Comparison of ENCODE assay signal across 24 cellular contexts in genomic region chr1:11671544-11672286, GRCh38. TPM values are rescaled to one million over a fixed set of nuclear protein-coding genes. Genes with fewer than 3 reads are reported as not detected.
DNase-seq lines count a peak whose midpoint lies in the region; ATAC-seq and TF ChIP-seq lines count a peak whose summit lies in the region.
"Had no signal": no experiment of that assay in that cellular context is flagged by ENCODE, and none has a peak within 500 bp of the region (broad histone marks: within the 10 kb centered on the region; RNA-seq: fewer than 3 reads in every experiment).

No MANE protein-coding gene starts in this region.

- TF ChIP-seq CTCF in hepatocyte (IDR thresholded peaks at IDR 0.05; ENCODE audit: poor library complexity) (no peak), stomach (IDR thresholded peaks at IDR 0.05) (no peak)

- TF ChIP-seq EP300 in stomach (IDR thresholded peaks at IDR 0.05): no peak

- no peak overlapping the region for H3K27ac Mint-ChIP-seq in activated naive CD8-positive, alpha-beta T cell treated with anti-CD3 and anti-CD28 coated beads, Interleukin-2, amount 50 U/mL, for 24 hours
- H3K27ac Mint-ChIP-seq in activated naive CD8-positive, alpha-beta T cell treated with anti-CD3 and anti-CD28 coated beads for 36 hours: no peak overlapping the region
- H3K27ac Mint-ChIP-seq: activated CD4-positive, alpha-beta memory T cell treated with anti-CD3 and anti-CD28 coated beads for 36 hours; effector memory CD8-positive, alpha-beta T cell; type B pancreatic cell had no signal

- H3K9me3 Mint-ChIP-seq in activated naive CD8-positive, alpha-beta T cell treated with anti-CD3 and anti-CD28 coated beads, Interleukin-2, amount 50 U/mL, for 24 hours: no peaks in the 10 kb centered on the region
- no peaks in the 10 kb centered on the region for H3K9me3 Mint-ChIP-seq in activated naive CD8-positive, alpha-beta T cell treated with anti-CD3 and anti-CD28 coated beads for 36 hours
- H3K9me3 Mint-ChIP-seq: activated CD4-positive, alpha-beta memory T cell treated with anti-CD3 and anti-CD28 coated beads for 36 hours; effector memory CD8-positive, alpha-beta T cell; type B pancreatic cell had no signal

- 79% methylated on average over 14 of the region's 14 CpGs for WGBS in hepatocyte (ENCODE audit: low lambda C conversion rate, missing lambda C conversion rate)
- 28 to 80% (median 40%) methylated on average over 6 to 14 of the region's 14 CpGs for WGBS in stomach, 5 donors

- ATAC-seq in activated naive CD8-positive, alpha-beta T cell treated with anti-CD3 and anti-CD28 coated beads, Interleukin-2, amount 50 U/mL, for 24 hours: peak; percentile 37
- ATAC-seq: effector memory CD8-positive, alpha-beta T cell; sciatic nerve had no signal

- H3K4me1 Mint-ChIP-seq in activated naive CD8-positive, alpha-beta T cell treated with anti-CD3 and anti-CD28 coated beads, Interleukin-2, amount 50 U/mL, for 24 hours: peaks cover 3% of the 10 kb centered on the region
- H3K4me1 Mint-ChIP-seq in activated naive CD8-positive, alpha-beta T cell treated with anti-CD3 and anti-CD28 coated beads for 36 hours: no peaks in the 10 kb centered on the region

- H3K9me3 ChIP-seq in hepatocyte (ENCODE audit: low read depth) (no peaks in the 10 kb centered on the region), stomach (no peaks in the 10 kb centered on the region)
- H3K9me3 ChIP-seq: ascending aorta had no signal

- no peaks in the 10 kb centered on the region for H3K79me2 ChIP-seq in hepatocyte

- H2AFZ ChIP-seq in hepatocyte: no peak overlapping the region

- H3K27ac ChIP-seq in hepatocyte (peak overlapping the region; percentile 86), stomach (peak overlapping the region; percentile 16 to 74 (median 53))
- H3K27ac ChIP-seq: ascending aorta had no signal

- H3K36me3 ChIP-seq in hepatocyte (replicated peaks; ENCODE audit: insufficient read depth, low read depth) (no peaks in the 10 kb centered on the region), stomach (peaks cover 26 to 78% (median 70%) of the 10 kb centered on the region in 4 donors)

- no peaks in the 10 kb centered on the region for H4K20me1 ChIP-seq in hepatocyte (ENCODE audit: insufficient read depth, poor library complexity, severe bottlenecking)

- peaks cover 6% of the 10 kb centered on the region for H3K4me1 ChIP-seq in hepatocyte (ENCODE audit: insufficient read depth)
- peaks cover 5 to 32% (median 17%) of the 10 kb centered on the region in 4 donors for H3K4me1 ChIP-seq in stomach
- H3K4me1 ChIP-seq: ascending aorta had no signal

- TF ChIP-seq POLR2A in stomach (IDR thresholded peaks at IDR 0.05): no peak

- no peaks in the 10 kb centered on the region for H3K9me2 ChIP-seq in hepatocyte (replicated peaks; ENCODE audit: insufficient read depth)

- H3K36me3 Mint-ChIP-seq in activated naive CD8-positive, alpha-beta T cell treated with anti-CD3 and anti-CD28 coated beads, Interleukin-2, amount 50 U/mL, for 24 hours (ENCODE audit: low read depth): peaks cover 11% of the 10 kb centered on the region
- peaks cover 5% of the 10 kb centered on the region for H3K36me3 Mint-ChIP-seq in activated naive CD8-positive, alpha-beta T cell treated with anti-CD3 and anti-CD28 coated beads for 36 hours

- no peak overlapping the region for H3K4me3 Mint-ChIP-seq in activated naive CD8-positive, alpha-beta T cell treated with anti-CD3 and anti-CD28 coated beads, Interleukin-2, amount 50 U/mL, for 24 hours
- H3K4me3 Mint-ChIP-seq in activated naive CD8-positive, alpha-beta T cell treated with anti-CD3 and anti-CD28 coated beads for 36 hours: no peak overlapping the region
- H3K4me3 Mint-ChIP-seq: activated CD4-positive, alpha-beta memory T cell treated with anti-CD3 and anti-CD28 coated beads for 36 hours; B cell; effector memory CD8-positive, alpha-beta T cell; type B pancreatic cell had no signal

- no peak overlapping the region for H3K4me2 ChIP-seq in hepatocyte

- intact Hi-C loops in stomach (cut with DNase I; ENCODE audit: low total_unique reads): no loop called here

- H3K4me3 ChIP-seq in hepatocyte (no peak overlapping the region), stomach (no peak overlapping the region)
- H3K4me3 ChIP-seq: ascending aorta had no signal

- no peaks in the 10 kb centered on the region for H3K27me3 Mint-ChIP-seq in activated naive CD8-positive, alpha-beta T cell treated with anti-CD3 and anti-CD28 coated beads, Interleukin-2, amount 50 U/mL, for 24 hours
- H3K27me3 Mint-ChIP-seq in activated naive CD8-positive, alpha-beta T cell treated with anti-CD3 and anti-CD28 coated beads for 36 hours: no peaks in the 10 kb centered on the region
- H3K27me3 Mint-ChIP-seq: activated CD4-positive, alpha-beta memory T cell treated with anti-CD3 and anti-CD28 coated beads for 36 hours; B cell; effector memory CD8-positive, alpha-beta T cell; type B pancreatic cell had no signal

- H3K27me3 ChIP-seq in hepatocyte (no peaks in the 10 kb centered on the region), stomach (no peaks in the 10 kb centered on the region)
- H3K27me3 ChIP-seq: ascending aorta had no signal

- no peak for DNase-seq in activated naive CD8-positive, alpha-beta T cell treated with anti-CD3 and anti-CD28 coated beads, Interleukin-2, amount 50 U/mL, for 24 hours
- DNase-seq in activated naive CD8-positive, alpha-beta T cell treated with anti-CD3 and anti-CD28 coated beads for 36 hours: no peak
- peak; percentile 74 for DNase-seq in hepatocyte (ENCODE audit: low spot score)
- peak; percentile 85 for DNase-seq in stomach
- DNase-seq in stimulated activated naive CD4-positive, alpha-beta T cell (lab: John Stamatoyannopoulos, UW): no peak
- no peak for DNase-seq in cerebellar cortex (ENCODE audit: low spot score)
- DNase-seq: 8988T; activated CD4-positive, alpha-beta memory T cell treated with anti-CD3 and anti-CD28 coated beads for 36 hours; activated naive CD4-positive, alpha-beta T cell treated with Interleukin-2 at 50 U/mL for 16 hours; cerebellar nuclear complex; effector memory CD8-positive, alpha-beta T cell; EL; head of caudate nucleus; NCI-H2171 treated with DMSO at 0.1 percent for 48 hours; NCI-H748 treated with DMSO at 0.1 percent for 48 hours; OCI-M1; SIG-M5; stimulated activated naive CD4-positive, alpha-beta T cell treated with Interleukin-2 at 50 U/mL for 16 hours had no signal

RNA-seq across cellular contexts. Expression of gene FBXO6, which starts 7.7 kb away (rescaled TPM):
- total RNA-seq in activated naive CD8-positive, alpha-beta T cell treated with anti-CD3 and anti-CD28 coated beads for 36 hours: 10 to 100 TPM; 15.5 to 16.8 TPM
- total RNA-seq in hepatocyte: 19.4 and 21.5 TPM in 2 replicates
- polyA plus RNA-seq in hepatocyte: 28.9 and 30.0 TPM in 2 replicates
- 1 to 10 TPM in 4 of 5 donors, not detected in 1; 1.2 to 9.1 (median 7.1) TPM for total RNA-seq in stomach
- 10 to 100 TPM; 14.1 to 15.7 (median 15.0) TPM for polyA plus RNA-seq in stomach

RNA-seq across cellular contexts. Expression of gene MAD2L2, which starts 9.2 kb away (rescaled TPM):
- total RNA-seq in activated naive CD8-positive, alpha-beta T cell treated with anti-CD3 and anti-CD28 coated beads for 36 hours: 10 to 100 TPM; 71.9 to 72.1 TPM
- total RNA-seq in hepatocyte (40.6 and 46.8 TPM in 2 replicates), stomach (10 to 100 TPM in 3 of 5 donors, 1 to 10 TPM in 2; 7.2 to 23.9 (median 14.3) TPM)
- polyA plus RNA-seq in hepatocyte (63.2 and 72.7 TPM in 2 replicates), stomach (10 to 100 TPM; 45.6 to 54.4 (median 47.3) TPM)

RNA-seq across cellular contexts. Expression of gene FBXO44, which starts 17.0 kb away (rescaled TPM):
- 10 to 100 TPM; 14.4 to 15.9 TPM for total RNA-seq in activated naive CD8-positive, alpha-beta T cell treated with anti-CD3 and anti-CD28 coated beads for 36 hours
- total RNA-seq in hepatocyte: 15.9 and 24.8 TPM in 2 replicates
- 37.9 and 41.2 TPM in 2 replicates for polyA plus RNA-seq in hepatocyte
- 10 to 100 TPM in 2 of 5 donors, 1 to 10 TPM in 3; 3.6 to 54.8 (median 9.0) TPM for total RNA-seq in stomach
- polyA plus RNA-seq in stomach: 10 to 100 TPM in 2 of 3 donors, 1 to 10 TPM in 1; 7.6 to 22.7 (median 17.0) TPM

RNA-seq across cellular contexts. Expression of gene FBXO2, which starts 17.5 kb away (rescaled TPM):
- total RNA-seq in activated naive CD8-positive, alpha-beta T cell treated with anti-CD3 and anti-CD28 coated beads for 36 hours: 1 to 10 TPM; 1.5 to 1.7 TPM
- total RNA-seq in hepatocyte: 122 and 134 TPM in 2 replicates
- 339 and 349 TPM in 2 replicates for polyA plus RNA-seq in hepatocyte
- 10 to 100 TPM in 1 of 5 donors, 1 to 10 TPM in 2, not detected in 2; 2.5 to 12.5 (median 5.0) TPM for total RNA-seq in stomach
- 10 to 100 TPM in 2 of 3 donors, 1 to 10 TPM in 1; 5.5 to 16.7 (median 15.4) TPM for polyA plus RNA-seq in stomach
- total RNA-seq: myocyte had no signal

RNA-seq across cellular contexts. Expression of gene DRAXIN, which starts 19.8 kb away (rescaled TPM):
- under 1 TPM; 0.08 to 0.16 TPM for total RNA-seq in activated naive CD8-positive, alpha-beta T cell treated with anti-CD3 and anti-CD28 coated beads for 36 hours
- total RNA-seq in hepatocyte (0.16 and 0.60 TPM in 2 replicates), stomach (under 1 TPM in 1 of 5 donors, not detected in 4; 0.18 TPM)
- polyA plus RNA-seq in hepatocyte (0.28 TPM in 1 of 2 replicates, not detected in the other), stomach (under 1 TPM in 2 of 3 donors, not detected in 1; 0.03 to 0.06 TPM)
- total RNA-seq: omental fat pad, sciatic nerve had no signal

Comparison
In these comparisons a context has a peak if more than half of its experiments do, and no peak if none do; other contexts are left out.
1. DNase-seq: peak in hepatocyte (single experiment) and stomach (single experiment); none in activated naive CD8-positive, alpha-beta T cell treated with anti-CD3 and anti-CD28 coated beads, Interleukin-2, amount 50 U/mL, for 24 hours (single experiment), activated naive CD8-positive, alpha-beta T cell treated with anti-CD3 and anti-CD28 coated beads for 36 hours (single experiment), stimulated activated naive CD4-positive, alpha-beta T cell (0 of 6) and cerebellar cortex (single experiment).